ENCODE assay signal across 9 cellular contexts in genomic region chr7:53988376-53988775, GRCh38.
"Had no signal": no experiment of that assay in that cellular context is flagged by ENCODE, and none has a peak within 500 bp of the region (broad histone marks: within the 10 kb centered on the region; RNA-seq: fewer than 3 reads in every experiment).

No MANE protein-coding gene starts in this region.

- H3K4me2 ChIP-seq: KMS-11 had no signal

- H3K9me3 ChIP-seq: HAP-1 had no signal

- FAIRE-seq: HTR-8/SVneo had no signal

- H3K4me1 ChIP-seq: HAP-1 had no signal

- H3K27ac ChIP-seq: GM23248, KMS-11 had no signal

- H3K9ac ChIP-seq: GM23248, KMS-11 had no signal

- H3K27ac Mint-ChIP-seq: HFFc6 had no signal

- H3K4me3 Mint-ChIP-seq: HFFc6 had no signal

- H3K4me3 ChIP-seq: GM23248, HAP-1 had no signal

- DNase-seq: GM23248, H7, HFFc6, Karpas-422, KBM-7 had no signal

- H2AFZ ChIP-seq: GM23248 had no signal

- ATAC-seq: HCT116 had no signal

- H3K36me3 ChIP-seq: HAP-1 had no signal
